ENCODE assay signal across 1 cellular context in genomic region chr2:28407976-28408690, GRCh38.
A peak's percentile ranks its signal among the peaks of the same experiment; 100 is the strongest.
TF ChIP-seq lines count a peak whose summit lies in the region.

No MANE protein-coding gene starts in this region.

TF ChIP-seq in HepG2, 621 proteins besides CTCF, POLR2A, EP300 and RAD21 (continued from another document and continues in another):
- TF ChIP-seq ZNF318 (CRISPR knock-in tag; IDR thresholded peaks at IDR 0.05) (no peak), DNMT1 (CRISPR knock-in tag; IDR thresholded peaks at IDR 0.05) (no peak), ZNF251 (CRISPR knock-in tag; IDR thresholded peaks at IDR 0.05) (no peak), ZNF326 (CRISPR knock-in tag; IDR thresholded peaks at IDR 0.05; ENCODE audit: borderline replicate concordance) (no peak), PHF20 (CRISPR knock-in tag; IDR thresholded peaks at IDR 0.05) (peak; percentile 15; the same call in 1 of the 2 replicates), ZNF30 (CRISPR knock-in tag; IDR thresholded peaks at IDR 0.05) (peak; percentile 34; the same call in 1 of the 2 replicates), MXI1 (IDR thresholded peaks at IDR 0.05; ENCODE audit: borderline replicate concordance, low read depth, low read length) (peak; percentile 28; the same call in 1 of the 3 replicates), ARID5B (CRISPR knock-in tag; IDR thresholded peaks at IDR 0.05) (peak; percentile 38; the same call in 1 of the 2 replicates), ZNF788 (CRISPR knock-in tag; IDR thresholded peaks at IDR 0.05; ENCODE audit: borderline replicate concordance) (peak; percentile 25; the same call in 1 of the 2 replicates), GATAD2A (CRISPR knock-in tag; IDR thresholded peaks at IDR 0.05) (peak; percentile 64), STAG1 (CRISPR knock-in tag; IDR thresholded peaks at IDR 0.05) (no peak), POGZ (CRISPR knock-in tag; IDR thresholded peaks at IDR 0.05) (peak; percentile 48; the same call in 1 of the 2 replicates), ZIK1 (CRISPR knock-in tag; IDR thresholded peaks at IDR 0.05; ENCODE audit: borderline replicate concordance, low read depth) (peak; percentile 57; the same call in 1 of the 2 replicates), SMARCC2 (IDR thresholded peaks at IDR 0.05) (no peak), ZNF432 (CRISPR knock-in tag; IDR thresholded peaks at IDR 0.05; ENCODE audit: borderline replicate concordance) (no peak), ZNF687 (CRISPR knock-in tag; IDR thresholded peaks at IDR 0.05) (peak; percentile 67), SIN3B (IDR thresholded peaks at IDR 0.05; ENCODE audit: low read length) (no peak), ZNF547 (CRISPR knock-in tag; IDR thresholded peaks at IDR 0.05) (no peak), HNF1B (CRISPR knock-in tag; IDR thresholded peaks at IDR 0.05) (peak; percentile 67), NPAS2 (CRISPR knock-in tag; IDR thresholded peaks at IDR 0.05; ENCODE audit: borderline replicate concordance) (no peak), ELF3 (CRISPR knock-in tag; IDR thresholded peaks at IDR 0.05) (peak; percentile 61; the same call in 1 of the 2 replicates), SMAD1 (CRISPR knock-in tag; IDR thresholded peaks at IDR 0.05; ENCODE audit: borderline replicate concordance, low read depth) (0 out of 2 replicates have a peak, but pooled peaks have one; percentile 54), HHEX (CRISPR knock-in tag; IDR thresholded peaks at IDR 0.05) (0 out of 2 replicates have a peak, but pooled peaks have one; percentile 10), CHCHD3 (CRISPR knock-in tag; IDR thresholded peaks at IDR 0.05) (no peak), TSC22D2 (CRISPR knock-in tag; IDR thresholded peaks at IDR 0.05; ENCODE audit: borderline replicate concordance) (no peak), HDAC2 (CRISPR knock-in tag; IDR thresholded peaks at IDR 0.05) (peak; percentile 56; the same call in 1 of the 2 replicates), DRAP1 (CRISPR knock-in tag; IDR thresholded peaks at IDR 0.05) (no peak), ZNF777 (CRISPR knock-in tag; IDR thresholded peaks at IDR 0.05) (no peak), ZNF333 (CRISPR knock-in tag; IDR thresholded peaks at IDR 0.05; ENCODE audit: borderline replicate concordance) (0 out of 2 replicates have a peak, but pooled peaks have one; percentile 25)
- TF ChIP-seq, protein P1, sequence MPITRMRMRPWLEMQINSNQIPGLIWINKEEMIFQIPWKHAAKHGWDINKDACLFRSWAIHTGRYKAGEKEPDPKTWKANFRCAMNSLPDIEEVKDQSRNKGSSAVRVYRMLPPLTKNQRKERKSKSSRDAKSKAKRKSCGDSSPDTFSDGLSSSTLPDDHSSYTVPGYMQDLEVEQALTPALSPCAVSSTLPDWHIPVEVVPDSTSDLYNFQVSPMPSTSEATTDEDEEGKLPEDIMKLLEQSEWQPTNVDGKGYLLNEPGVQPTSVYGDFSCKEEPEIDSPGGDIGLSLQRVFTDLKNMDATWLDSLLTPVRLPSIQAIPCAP (CRISPR knock-in tag; IDR thresholded peaks at IDR 0.05; ENCODE audit: low read depth): no peak
- TF ChIP-seq, protein P2, sequence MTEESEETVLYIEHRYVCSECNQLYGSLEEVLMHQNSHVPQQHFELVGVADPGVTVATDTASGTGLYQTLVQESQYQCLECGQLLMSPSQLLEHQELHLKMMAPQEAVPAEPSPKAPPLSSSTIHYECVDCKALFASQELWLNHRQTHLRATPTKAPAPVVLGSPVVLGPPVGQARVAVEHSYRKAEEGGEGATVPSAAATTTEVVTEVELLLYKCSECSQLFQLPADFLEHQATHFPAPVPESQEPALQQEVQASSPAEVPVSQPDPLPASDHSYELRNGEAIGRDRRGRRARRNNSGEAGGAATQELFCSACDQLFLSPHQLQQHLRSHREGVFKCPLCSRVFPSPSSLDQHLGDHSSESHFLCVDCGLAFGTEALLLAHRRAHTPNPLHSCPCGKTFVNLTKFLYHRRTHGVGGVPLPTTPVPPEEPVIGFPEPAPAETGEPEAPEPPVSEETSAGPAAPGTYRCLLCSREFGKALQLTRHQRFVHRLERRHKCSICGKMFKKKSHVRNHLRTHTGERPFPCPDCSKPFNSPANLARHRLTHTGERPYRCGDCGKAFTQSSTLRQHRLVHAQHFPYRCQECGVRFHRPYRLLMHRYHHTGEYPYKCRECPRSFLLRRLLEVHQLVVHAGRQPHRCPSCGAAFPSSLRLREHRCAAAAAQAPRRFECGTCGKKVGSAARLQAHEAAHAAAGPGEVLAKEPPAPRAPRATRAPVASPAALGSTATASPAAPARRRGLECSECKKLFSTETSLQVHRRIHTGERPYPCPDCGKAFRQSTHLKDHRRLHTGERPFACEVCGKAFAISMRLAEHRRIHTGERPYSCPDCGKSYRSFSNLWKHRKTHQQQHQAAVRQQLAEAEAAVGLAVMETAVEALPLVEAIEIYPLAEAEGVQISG (CRISPR knock-in tag; IDR thresholded peaks at IDR 0.05): no peak
- TF ChIP-seq, protein P3, sequence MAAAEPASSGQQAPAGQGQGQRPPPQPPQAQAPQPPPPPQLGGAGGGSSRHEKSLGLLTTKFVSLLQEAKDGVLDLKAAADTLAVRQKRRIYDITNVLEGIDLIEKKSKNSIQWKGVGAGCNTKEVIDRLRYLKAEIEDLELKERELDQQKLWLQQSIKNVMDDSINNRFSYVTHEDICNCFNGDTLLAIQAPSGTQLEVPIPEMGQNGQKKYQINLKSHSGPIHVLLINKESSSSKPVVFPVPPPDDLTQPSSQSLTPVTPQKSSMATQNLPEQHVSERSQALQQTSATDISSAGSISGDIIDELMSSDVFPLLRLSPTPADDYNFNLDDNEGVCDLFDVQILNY (CRISPR knock-in tag; conservative IDR thresholded peaks at IDR 0.05): no peak
